ENCODE assay signal across 22 cellular contexts in the genomic region with DNA sequence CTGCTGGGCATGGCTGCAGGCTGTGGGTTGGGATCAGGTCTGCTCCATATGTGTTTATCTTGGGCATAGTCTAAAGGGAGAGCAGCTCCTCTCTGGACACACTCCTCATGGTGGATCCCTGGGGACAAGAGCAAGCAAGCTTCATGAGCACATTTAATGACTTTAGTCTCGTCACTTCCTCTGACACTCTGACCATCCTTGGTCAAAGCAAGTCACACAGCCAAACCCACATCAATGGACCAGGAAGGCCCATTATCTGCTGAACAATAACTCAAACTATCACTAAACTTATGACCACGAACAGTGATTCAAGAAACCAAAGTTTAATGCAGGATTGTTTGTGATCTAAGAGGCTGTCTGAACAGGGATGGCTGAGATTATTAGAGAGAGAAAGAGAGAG.
DNase-seq lines count a peak whose midpoint lies in the region; ATAC-seq and TF ChIP-seq lines count a peak whose summit lies in the region.
"Had no signal": no experiment of that assay in that cellular context is flagged by ENCODE, and none has a peak within 500 bp of the region (broad histone marks: within the 10 kb centered on the region; RNA-seq: fewer than 3 reads in every experiment).

No MANE protein-coding gene starts in this region.

- H3K4me1 ChIP-seq in BLaER1 (peaks cover 65% of the 10 kb centered on the region), neural progenitor cell (peaks cover 22% of the 10 kb centered on the region)
- H3K4me1 ChIP-seq: ascending aorta had no signal

- H3K27me3 Mint-ChIP-seq in neural progenitor cell (ENCODE audit: insufficient read depth, low read depth) (no peaks in the 10 kb centered on the region), natural killer cell (ENCODE audit: low read depth in 2 of 2) (peaks cover 19 to 68% of the 10 kb centered on the region in 2 donors)

- peaks cover 14% of the 10 kb centered on the region for H3F3A ChIP-seq in neural progenitor cell (ENCODE audit: low read depth)

- H3K9me3 Mint-ChIP-seq in neural progenitor cell, result no peaks in the 10 kb centered on the region
- no peaks in the 10 kb centered on the region for H3K9me3 Mint-ChIP-seq in natural killer cell
- H3K9me3 Mint-ChIP-seq: T-helper 1 cell treated with Interleukin-12 subunit alpha and Interleukin-12 subunit beta and Interleukin-4 antibody, amounts not matched to agents 30 μg/mL and 1 μg/mL, for 36 hours had no signal

- intact Hi-C loops in natural killer cell (cut with micrococcal nuclease), result no loop called here

- H2AFZ ChIP-seq in neural progenitor cell (replicated peaks), result peak overlapping the region; percentile 94

- peak overlapping the region; percentile 74 for H3K27ac ChIP-seq in BLaER1
- peak overlapping the region; percentile 53 for H3K27ac ChIP-seq in neural progenitor cell
- H3K27ac ChIP-seq: ascending aorta, thoracic aorta had no signal

- no peaks in the 10 kb centered on the region for H4K20me1 ChIP-seq in BLaER1
- H4K20me1 ChIP-seq in neural progenitor cell (ENCODE audit: low read depth), result no peaks in the 10 kb centered on the region

- H3K36me3 Mint-ChIP-seq in neural progenitor cell (no peaks in the 10 kb centered on the region), natural killer cell (no peaks in the 10 kb centered on the region)
- H3K36me3 Mint-ChIP-seq: activated naive CD8-positive, alpha-beta T cell had no signal

- H3K4me1 Mint-ChIP-seq in neural progenitor cell, result peaks cover 24% of the 10 kb centered on the region
- no peaks in the 10 kb centered on the region for H3K4me1 Mint-ChIP-seq in natural killer cell
- H3K4me1 Mint-ChIP-seq: naive thymus-derived CD8-positive, alpha-beta T cell had no signal

- H3K4me2 ChIP-seq in BLaER1, result peak overlapping the region; percentile 75
- H3K4me2 ChIP-seq in neural progenitor cell, result peak overlapping the region; percentile 30

- no peak for ATAC-seq in natural killer cell
- ATAC-seq: HepG2; naive thymus-derived CD8-positive, alpha-beta T cell had no signal

- H3K4me3 ChIP-seq in BLaER1, result no peak overlapping the region
- H3K4me3 ChIP-seq in fibroblast of the aortic adventitia (ENCODE audit: low read depth, low read length), result no peak overlapping the region
- H3K4me3 ChIP-seq in neural progenitor cell, result peak overlapping the region; percentile 10
- H3K4me3 ChIP-seq: ascending aorta, thoracic aorta had no signal

- H3K4me3 Mint-ChIP-seq in neural progenitor cell (no peak overlapping the region), natural killer cell (no peak overlapping the region)
- H3K4me3 Mint-ChIP-seq: activated naive CD8-positive, alpha-beta T cell; naive thymus-derived CD8-positive, alpha-beta T cell; T-helper 1 cell treated with Interleukin-12 subunit alpha and Interleukin-12 subunit beta and Interleukin-4 antibody, amounts not matched to agents 30 μg/mL and 1 μg/mL, for 36 hours had no signal

- no peak overlapping the region for H3K9ac ChIP-seq in BLaER1
- H3K9ac ChIP-seq in neural progenitor cell, result no peak overlapping the region

- H3K79me2 ChIP-seq in neural progenitor cell (ENCODE audit: low read depth), result no peaks in the 10 kb centered on the region

- TF ChIP-seq CTCF in fibroblast of the aortic adventitia (IDR thresholded peaks at IDR 0.05; ENCODE audit: insufficient read depth, low read length), result no peak
- TF ChIP-seq CTCF in neural progenitor cell (IDR thresholded peaks at IDR 0.05), result no peak
- TF ChIP-seq CTCF in natural killer cell (IDR thresholded peaks at IDR 0.05), result no peak

- H3K9me3 ChIP-seq in BLaER1 (peaks cover 16% of the 10 kb centered on the region), neural progenitor cell (ENCODE audit: low read depth) (no peaks in the 10 kb centered on the region)
- H3K9me3 ChIP-seq: ascending aorta, thoracic aorta had no signal

- no peaks in the 10 kb centered on the region for H3K27me3 ChIP-seq in BLaER1
- H3K27me3 ChIP-seq in neural progenitor cell, result no peaks in the 10 kb centered on the region
- H3K27me3 ChIP-seq: ascending aorta had no signal

- H3K36me3 ChIP-seq in BLaER1 (no peaks in the 10 kb centered on the region), neural progenitor cell (no peaks in the 10 kb centered on the region)
- H3K36me3 ChIP-seq: ascending aorta, thoracic aorta had no signal

- H3K27ac Mint-ChIP-seq in neural progenitor cell (peak overlapping the region; percentile 57), natural killer cell (no peak overlapping the region)
- H3K27ac Mint-ChIP-seq: activated naive CD8-positive, alpha-beta T cell; naive thymus-derived CD8-positive, alpha-beta T cell; progenitor cell of endocrine pancreas; T-helper 1 cell treated with Interleukin-12 subunit alpha and Interleukin-12 subunit beta and Interleukin-4 antibody, amounts not matched to agents 30 μg/mL and 1 μg/mL, for 36 hours had no signal

- DNase-seq in SW480 (ENCODE audit: low spot score), result peak; percentile 84
- peak; percentile 48 for DNase-seq in fibroblast of the aortic adventitia (ENCODE audit: low read depth)
- no peak for DNase-seq in neural progenitor cell (ENCODE audit: low spot score)
- DNase-seq in DMS53 treated with DMSO at 0.1 percent for 48 hours (lab: John Stamatoyannopoulos, UW; ENCODE audit: unreplicated experiment), result no peak
- no peak for DNase-seq in ecto neural progenitor cell (ENCODE audit: low spot score)
- no peak for DNase-seq in NCI-H146 (lab: John Stamatoyannopoulos, UW)
- no peak for DNase-seq in natural killer cell
- DNase-seq: activated CD4-positive, alpha-beta T cell treated with anti-CD3 and anti-CD28 coated beads for 48 hours; Calu3; naive thymus-derived CD8-positive, alpha-beta T cell; NCI-H1105; NCI-H2081; NCI-H510A treated with DMSO at 0.1 percent for 48 hours; NK-92 treated with Interleukin-12 subunit alpha and Interleukin-12 subunit beta, amount 100 ng/mL, for 24 hours; stimulated activated naive CD4-positive, alpha-beta T cell treated with Interleukin-2 at 50 U/mL for 16 hours had no signal

Comparison
In these comparisons a context has a peak if more than half of its experiments do, and no peak if none do; other contexts are left out.
1. DNase-seq: peak in SW480 (single experiment) and fibroblast of the aortic adventitia (single experiment); none in neural progenitor cell (single experiment), DMS53 treated with DMSO at 0.1 percent for 48 hours (single experiment), ecto neural progenitor cell (single experiment), NCI-H146 (single experiment) and natural killer cell (single experiment).